1 cellular context compared by ENCODE assay signal in the genomic region with DNA sequence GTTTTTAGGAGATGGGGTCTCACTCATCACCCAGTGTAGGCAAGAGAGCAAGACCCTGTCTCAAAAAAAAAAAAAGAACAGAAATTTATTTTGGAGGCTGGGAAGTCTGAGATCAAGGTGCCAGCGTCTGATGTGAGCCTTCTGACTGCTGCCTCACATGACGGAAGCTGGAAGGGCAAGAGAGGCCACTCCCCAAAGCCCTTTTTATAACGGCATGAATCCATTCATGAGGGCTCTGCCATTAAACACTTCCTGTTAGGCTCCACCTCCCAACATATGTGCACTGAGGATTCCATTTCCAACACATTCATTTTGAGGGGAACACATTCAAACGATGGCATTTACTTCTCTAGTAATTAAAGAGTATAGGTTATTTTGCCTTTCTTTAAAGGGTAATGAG.
TF ChIP-seq lines count a peak whose summit lies in the region.

No MANE protein-coding gene starts in this region.

TF ChIP-seq in GM23338, 12 proteins besides CTCF, POLR2A, EP300 and RAD21 (continued from another document):
- TF ChIP-seq ZNF462 (CRISPR knock-in tag; IDR thresholded peaks at IDR 0.05) (no peak), EZH2 (IDR thresholded peaks at IDR 0.05; ENCODE audit: low read depth, unreplicated experiment) (no peak), JUNB (IDR thresholded peaks at IDR 0.05; ENCODE audit: unreplicated experiment) (no peak), EZH2phosphoT487 (IDR thresholded peaks at IDR 0.05; ENCODE audit: unreplicated experiment) (no peak), ZNF331 (CRISPR knock-in tag; IDR thresholded peaks at IDR 0.05; ENCODE audit: low read depth) (no peak), STAT1 (IDR thresholded peaks at IDR 0.05; ENCODE audit: unreplicated experiment) (no peak), NANOG (IDR thresholded peaks at IDR 0.05; ENCODE audit: borderline replicate concordance) (no peak), POLR2AphosphoS5 (IDR thresholded peaks at IDR 0.05; ENCODE audit: low read depth) (no peak), ZNF114 (CRISPR knock-in tag; IDR thresholded peaks at IDR 0.05) (no peak), REST (IDR thresholded peaks at IDR 0.05; ENCODE audit: unreplicated experiment) (no peak)
- TF ChIP-seq, protein P1, sequence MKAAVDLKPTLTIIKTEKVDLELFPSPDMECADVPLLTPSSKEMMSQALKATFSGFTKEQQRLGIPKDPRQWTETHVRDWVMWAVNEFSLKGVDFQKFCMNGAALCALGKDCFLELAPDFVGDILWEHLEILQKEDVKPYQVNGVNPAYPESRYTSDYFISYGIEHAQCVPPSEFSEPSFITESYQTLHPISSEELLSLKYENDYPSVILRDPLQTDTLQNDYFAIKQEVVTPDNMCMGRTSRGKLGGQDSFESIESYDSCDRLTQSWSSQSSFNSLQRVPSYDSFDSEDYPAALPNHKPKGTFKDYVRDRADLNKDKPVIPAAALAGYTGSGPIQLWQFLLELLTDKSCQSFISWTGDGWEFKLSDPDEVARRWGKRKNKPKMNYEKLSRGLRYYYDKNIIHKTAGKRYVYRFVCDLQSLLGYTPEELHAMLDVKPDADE (IDR thresholded peaks at IDR 0.05) = no peak
